8 cellular contexts compared by ENCODE assay signal in genomic region chr21:29299906-29300546, GRCh38. TPM values are rescaled to one million over a fixed set of nuclear protein-coding genes. Genes with fewer than 3 reads are reported as not detected.
DNase-seq lines count a peak whose midpoint lies in the region; FAIRE-seq and TF ChIP-seq lines count a peak whose summit lies in the region.

No MANE protein-coding gene starts in this region.

- H2BK120ac ChIP-seq in H9 (ENCODE audit: low read depth, low read length, poor library complexity, severe bottlenecking) (no peak overlapping the region), trophoblast cell (ENCODE audit: insufficient read depth, low read length, poor library complexity) (no peak overlapping the region)

- H3K23ac ChIP-seq in H9 (ENCODE audit: insufficient read length, low read depth, low read length) (no peak overlapping the region), trophoblast cell (ENCODE audit: low read length) (no peak overlapping the region)

- WGBS in H9 (ENCODE audit: extremely low coverage, insufficient read length, low lambda C conversion rate), result no CpG with 5 or more reads among the region's 10 CpGs
- WGBS in trophoblast cell (ENCODE audit: extremely low coverage, insufficient coverage, insufficient read length), result no CpG with 5 or more reads among the region's 10 CpGs

- H3K36me3 Mint-ChIP-seq in H9 (ENCODE audit: insufficient read depth in 1 of 3, low read depth in 3 of 3), result peaks cover 0 to 10% (median 4%) of the 10 kb centered on the region in 3 experiments; a peak in 3 of 7 replicates
- H3K36me3 Mint-ChIP-seq in activated naive CD4-positive, alpha-beta T cell treated with anti-CD3 and anti-CD28 coated beads, Interleukin-2, amount 50 U/mL, for 24 hours, result peaks cover 5% of the 10 kb centered on the region

- H4K91ac ChIP-seq in H9 (ENCODE audit: insufficient read length, low read depth, low read length) (no peak overlapping the region), trophoblast cell (ENCODE audit: low read depth, low read length) (peak overlapping the region; percentile 23)

- no peak overlapping the region for H4K12ac ChIP-seq in trophoblast cell (ENCODE audit: low read depth, low read length)

- no peak for FAIRE-seq in D721Med (lab: Jason Lieb, UNC)

- DNase-seq in GM03348 (ENCODE audit: low spot score) (peak; percentile 78), H9 (peak; percentile 36), LHCN-M2 (ENCODE audit: low read depth) (peak; percentile 86), SHP77 treated with DMSO at 0.1 percent for 48 hours (lab: John Stamatoyannopoulos, UW) (peak; percentile 61), cardiac muscle cell (ENCODE audit: low read depth in 1 of 2, low spot score in 1 of 2) (peak; percentile 70 to 88), trophoblast cell (peak; percentile 71 to 75), D721Med (ENCODE audit: insufficient read length, low spot score) (no peak)

- H3K4me2 ChIP-seq in H9 (ENCODE audit: insufficient read depth, insufficient read length, low read length), result peak overlapping the region; percentile 100
- peak overlapping the region; percentile 93 for H3K4me2 ChIP-seq in trophoblast cell (ENCODE audit: low read length)

- peaks cover 25% of the 10 kb centered on the region; the same call in 1 of the 2 replicates for H3K79me2 ChIP-seq in H9 (ENCODE audit: insufficient read depth, low read length)
- H3K79me2 ChIP-seq in trophoblast cell (ENCODE audit: control insufficient read depth, insufficient read depth, low read length, poor library complexity), result peaks cover 11% of the 10 kb centered on the region

- no peaks in the 10 kb centered on the region for H3K36me3 ChIP-seq in cardiac muscle cell
- no peaks in the 10 kb centered on the region for H3K36me3 ChIP-seq in trophoblast cell (ENCODE audit: control insufficient read depth in 1 of 2, insufficient read depth in 2 of 2, low read length in 2 of 2)

- no peaks in the 10 kb centered on the region for H3K79me1 ChIP-seq in H9 (ENCODE audit: insufficient read depth, low read depth, low read length, poor library complexity, severe bottlenecking)
- H3K79me1 ChIP-seq in trophoblast cell (ENCODE audit: low read length), result peaks cover 12% of the 10 kb centered on the region

- H3K27me3 ChIP-seq in H9 (ENCODE audit: insufficient read depth, low read length) (no peaks in the 10 kb centered on the region; the same call in 1 of the 2 replicates), cardiac muscle cell (no peaks in the 10 kb centered on the region), trophoblast cell (ENCODE audit: insufficient read depth, low read length) (no peaks in the 10 kb centered on the region)

- peaks cover 20% of the 10 kb centered on the region for H3K27me3 Mint-ChIP-seq in H9 (ENCODE audit: low read depth)
- H3K27me3 Mint-ChIP-seq in activated naive CD4-positive, alpha-beta T cell treated with anti-CD3 and anti-CD28 coated beads, Interleukin-2, amount 50 U/mL, for 24 hours, result no peaks in the 10 kb centered on the region

- peak overlapping the region; percentile 70 to 93 for H3K4me3 Mint-ChIP-seq in H9
- peak overlapping the region; percentile 94 for H3K4me3 Mint-ChIP-seq in activated naive CD4-positive, alpha-beta T cell treated with anti-CD3 and anti-CD28 coated beads, Interleukin-2, amount 50 U/mL, for 24 hours

- TF ChIP-seq CTCF in H9 (conservative IDR thresholded peaks at IDR 0.05), result no peak
- no peak for TF ChIP-seq CTCF in cardiac muscle cell (IDR thresholded peaks at IDR 0.05; ENCODE audit: low read depth, low read length)
- TF ChIP-seq CTCF in D721Med (IDR thresholded peaks at IDR 0.05; ENCODE audit: insufficient read depth, missing control alignments), result no peak

- H3K9ac ChIP-seq in H9 (ENCODE audit: extremely low read depth, insufficient read length, low read length) (peak overlapping the region; percentile 86), trophoblast cell (ENCODE audit: low read length) (no peak overlapping the region)

- peaks cover 15% of the 10 kb centered on the region for H3K23me2 ChIP-seq in H9 (ENCODE audit: insufficient read length, low read depth, low read length, poor library complexity, severe bottlenecking)

- H3K9me3 Mint-ChIP-seq in H9, result peaks cover 0 to 5% of the 10 kb centered on the region in 2 experiments; a peak in 1 of 5 replicates
- no peaks in the 10 kb centered on the region for H3K9me3 Mint-ChIP-seq in activated naive CD4-positive, alpha-beta T cell treated with anti-CD3 and anti-CD28 coated beads, Interleukin-2, amount 50 U/mL, for 24 hours

- H4K8ac ChIP-seq in H9 (replicated peaks; ENCODE audit: insufficient read length, low read depth, low read length), result no peak overlapping the region
- H4K8ac ChIP-seq in trophoblast cell (ENCODE audit: low read depth, low read length), result no peak overlapping the region

- H2AK5ac ChIP-seq in H9 (ENCODE audit: insufficient read length, low read length) (peak overlapping the region; percentile 14), trophoblast cell (ENCODE audit: low read length) (no peak overlapping the region)

- H3K14ac ChIP-seq in H9 (ENCODE audit: insufficient read depth, low read length), result peak overlapping the region; percentile 77
- no peak overlapping the region for H3K14ac ChIP-seq in trophoblast cell (ENCODE audit: low read length)

- H3K56ac ChIP-seq in H9 (ENCODE audit: insufficient read length, low read depth, low read length), result peak overlapping the region; percentile 51

- H3K9me3 ChIP-seq in H9 (ENCODE audit: control insufficient read depth, low read depth, low read length), result no peaks in the 10 kb centered on the region
- H3K9me3 ChIP-seq in cardiac muscle cell (ENCODE audit: low read depth), result no peaks in the 10 kb centered on the region
- H3K9me3 ChIP-seq in trophoblast cell (ENCODE audit: insufficient read depth, low read depth, low read length), result no peaks in the 10 kb centered on the region

- H3K4me1 Mint-ChIP-seq in H9, result peaks cover 34 to 47% of the 10 kb centered on the region in 2 experiments
- peaks cover 74% of the 10 kb centered on the region for H3K4me1 Mint-ChIP-seq in activated naive CD4-positive, alpha-beta T cell treated with anti-CD3 and anti-CD28 coated beads, Interleukin-2, amount 50 U/mL, for 24 hours

- H2BK20ac ChIP-seq in H9 (ENCODE audit: low read depth, low read length, poor library complexity, severe bottlenecking), result no peak overlapping the region

- no peaks in the 10 kb centered on the region for H4K20me1 ChIP-seq in H9 (ENCODE audit: control insufficient read depth, insufficient read depth, insufficient read length)

- no peak overlapping the region for H2BK12ac ChIP-seq in H9 (ENCODE audit: insufficient read length, low read depth, low read length)
- no peak overlapping the region for H2BK12ac ChIP-seq in trophoblast cell (ENCODE audit: low read length)

- H3K4me1 ChIP-seq in H9 (ENCODE audit: insufficient read depth, low read length), result no peaks in the 10 kb centered on the region
- peaks cover 32% of the 10 kb centered on the region for H3K4me1 ChIP-seq in cardiac muscle cell (ENCODE audit: low read depth)
- peaks cover 9 to 11% of the 10 kb centered on the region in 2 experiments for H3K4me1 ChIP-seq in trophoblast cell (ENCODE audit: control insufficient read depth in 1 of 2, insufficient read depth in 2 of 2, low read length in 2 of 2)

- H2BK5ac ChIP-seq in H9 (ENCODE audit: insufficient read length, low read length), result no peak overlapping the region
- no peak overlapping the region for H2BK5ac ChIP-seq in trophoblast cell (ENCODE audit: low read depth, low read length, poor library complexity)

- H3T11ph ChIP-seq in H9 (ENCODE audit: low read length), result no peak overlapping the region

- H3K4ac ChIP-seq in H9 (ENCODE audit: low read depth, low read length) (no peak overlapping the region), trophoblast cell (ENCODE audit: low read depth, low read length) (peak overlapping the region; percentile 94)

- peak overlapping the region; percentile 69 for H3K4me3 ChIP-seq in cardiac muscle cell
- peak overlapping the region; percentile 60 for H3K4me3 ChIP-seq in trophoblast cell (ENCODE audit: low read depth, low read length)

- no peak overlapping the region for H3K18ac ChIP-seq in H9 (ENCODE audit: insufficient read length, low read depth, low read length)
- H3K18ac ChIP-seq in trophoblast cell (ENCODE audit: low read length), result no peak overlapping the region

- H2AFZ ChIP-seq in H9 (ENCODE audit: low read length), result no peak overlapping the region
- H2AFZ ChIP-seq in trophoblast cell (ENCODE audit: insufficient read depth, low read length, poor library complexity), result no peak overlapping the region

- peak overlapping the region; percentile 72 for H4K5ac ChIP-seq in H9 (ENCODE audit: insufficient read length, low read depth, low read length)

- peak overlapping the region in 2 of 3 experiments; percentile 97 to 99; a peak in 5 of 7 replicates for H3K27ac Mint-ChIP-seq in H9
- H3K27ac Mint-ChIP-seq in activated naive CD4-positive, alpha-beta T cell treated with anti-CD3 and anti-CD28 coated beads, Interleukin-2, amount 50 U/mL, for 24 hours, result peak overlapping the region; percentile 95

- peak overlapping the region; percentile 29 for H3K27ac ChIP-seq in H9 (ENCODE audit: insufficient read length, low read depth, low read length)
- peak overlapping the region; percentile 98 for H3K27ac ChIP-seq in cardiac muscle cell
- peak overlapping the region; percentile 81 for H3K27ac ChIP-seq in trophoblast cell (ENCODE audit: low read depth, low read length)

- H2BK15ac ChIP-seq in H9 (ENCODE audit: low read depth, low read length), result no peak overlapping the region

RNA-seq across cellular contexts. Expression of gene BACH1, which starts 1.3 kb away (rescaled TPM):
- total RNA-seq in H9 (2021) (40.3 and 42.4 TPM in 2 replicates), LHCN-M2 (2014; rRNA removed) (27.7 and 39.7 TPM in 2 replicates), cardiac muscle cell (25.2 and 32.3 TPM in 2 replicates)
- polyA plus RNA-seq in LHCN-M2 (2012), result 9.7 TPM
- 17.2 and 24.2 TPM in 2 replicates for polyA plus RNA-seq in cardiac muscle cell
- 72.6 and 72.7 TPM in 2 replicates for polyA plus RNA-seq in trophoblast cell (2013)

Comparison
In these comparisons a context has a peak if more than half of its experiments do, and no peak if none do; other contexts are left out.
1. H3K27ac ChIP-seq: peak in every context shown above with its lines; median percentile 98 in cardiac muscle cell; 81 in trophoblast cell; 29 in H9.